ENCODE assay signal across 21 cellular contexts in genomic region chr3:125151916-125152315, GRCh38.
DNase-seq lines count a peak whose midpoint lies in the region; ATAC-seq, FAIRE-seq and TF ChIP-seq lines count a peak whose summit lies in the region.
"Had no signal": no experiment of that assay in that cellular context is flagged by ENCODE, and none has a peak within 500 bp of the region (broad histone marks: within the 10 kb centered on the region; RNA-seq: fewer than 3 reads in every experiment).

No MANE protein-coding gene starts in this region.

- H3K4me2 ChIP-seq in endothelial cell of umbilical vein (ENCODE audit: insufficient read depth, low read length), result no peak overlapping the region

- H3K4me3 ChIP-seq in endothelial cell of umbilical vein (replicated peaks in 1 of 3; ENCODE audit: insufficient read depth in 1 of 3, low read depth in 1 of 3, low read length in 3 of 3), result no peak overlapping the region
- H3K4me3 ChIP-seq: GM12878, psoas muscle, upper lobe of left lung had no signal

- H3K27me3 Mint-ChIP-seq in activated CD8-positive, alpha-beta memory T cell treated with anti-CD3 and anti-CD28 coated beads, Interleukin-2, amount 10 ng/mL, durations not matched to agents 7 days and 5 days, result peaks cover 39% of the 10 kb centered on the region
- H3K27me3 Mint-ChIP-seq: central memory CD8-positive, alpha-beta T cell; naive B cell had no signal

- no TSS peak for BruUV-seq in endothelial cell of umbilical vein (replicated peaks; lab: Mats Ljungman, UMichigan)

- no peaks in the 10 kb centered on the region for H3K79me2 ChIP-seq in endothelial cell of umbilical vein (ENCODE audit: control insufficient read depth, insufficient read depth, low read length)

- no peaks in the 10 kb centered on the region for H3K9me1 ChIP-seq in endothelial cell of umbilical vein (replicated peaks; ENCODE audit: control insufficient read depth, extremely low read depth, insufficient read depth, low read length)

- no peak overlapping the region for H3K9ac ChIP-seq in endothelial cell of umbilical vein (replicated peaks; ENCODE audit: extremely low read depth, insufficient read depth, low read length)

- intact Hi-C loops in endothelial cell of umbilical vein (cut with micrococcal nuclease), result loop anchor here (10.0 kb wide), 2 partner anchors 387 to 433 kb away; no protein-coding TSS in a partner anchor

- H3K27ac Mint-ChIP-seq in activated CD8-positive, alpha-beta memory T cell treated with anti-CD3 and anti-CD28 coated beads, Interleukin-2, amount 10 ng/mL, durations not matched to agents 7 days and 5 days, result no peak overlapping the region
- H3K27ac Mint-ChIP-seq: activated naive CD8-positive, alpha-beta T cell treated with anti-CD3 and anti-CD28 coated beads for 36 hours; naive B cell had no signal

- no peak for TF ChIP-seq POLR2A in endothelial cell of umbilical vein (IDR thresholded peaks at IDR 0.05; ENCODE audit: low read depth, low read length)
- no peak for TF ChIP-seq POLR2A in GM12892 (IDR thresholded peaks at IDR 0.05; ENCODE audit: low read depth, low read length)

- H2AFZ ChIP-seq in endothelial cell of umbilical vein (ENCODE audit: low read depth, low read length), result no peak overlapping the region

- H3K9me3 ChIP-seq in endothelial cell of umbilical vein (replicated peaks; ENCODE audit: control insufficient read depth, insufficient read depth, low read length), result no peaks in the 10 kb centered on the region
- H3K9me3 ChIP-seq: neutrophil, psoas muscle, upper lobe of left lung had no signal

- no peaks in the 10 kb centered on the region for H3K36me3 ChIP-seq in endothelial cell of umbilical vein (ENCODE audit: control insufficient read depth in 2 of 2, extremely low read depth in 1 of 2, insufficient read depth in 2 of 2, low read length in 2 of 2)
- H3K36me3 ChIP-seq: neutrophil, upper lobe of left lung had no signal

- no peaks in the 10 kb centered on the region for H3K9me3 Mint-ChIP-seq in activated CD8-positive, alpha-beta memory T cell treated with anti-CD3 and anti-CD28 coated beads, Interleukin-2, amount 10 ng/mL, durations not matched to agents 7 days and 5 days (ENCODE audit: low read depth)
- H3K9me3 Mint-ChIP-seq: activated naive CD8-positive, alpha-beta T cell treated with anti-CD3 and anti-CD28 coated beads for 36 hours; central memory CD8-positive, alpha-beta T cell; naive B cell had no signal

- no peaks in the 10 kb centered on the region for H3K27me3 ChIP-seq in endothelial cell of umbilical vein (ENCODE audit: control insufficient read depth in 2 of 2, insufficient read depth in 2 of 2, low read length in 2 of 2)
- H3K27me3 ChIP-seq: neutrophil, upper lobe of left lung had no signal

- CTCF ChIA-PET in endothelial cell of umbilical vein (lab: Charles Lee), result no interaction called here
- CTCF ChIA-PET in activated CD8-positive, alpha-beta memory T cell treated with anti-CD3 and anti-CD28 coated beads, Interleukin-2, amount 10 ng/mL, durations not matched to agents 7 days and 5 days (lab: Charles Lee), result no interaction called here

- FAIRE-seq in endothelial cell of umbilical vein (lab: Jason Lieb, UNC), result no peak
- FAIRE-seq in GM12892 (lab: Jason Lieb, UNC), result no peak
- FAIRE-seq: GM12878, H1 had no signal

- ATAC-seq in omental fat pad (ENCODE audit: low FRiP score) (peak; percentile 43), left lobe of liver (no peak)
- ATAC-seq in activated CD8-positive, alpha-beta memory T cell treated with anti-CD3 and anti-CD28 coated beads, Interleukin-2, amount 10 ng/mL, durations not matched to agents 7 days and 5 days, result no peak
- ATAC-seq: GM12878, psoas muscle had no signal

- H3K36me3 Mint-ChIP-seq in activated CD8-positive, alpha-beta memory T cell treated with anti-CD3 and anti-CD28 coated beads, Interleukin-2, amount 10 ng/mL, durations not matched to agents 7 days and 5 days, result no peaks in the 10 kb centered on the region
- H3K36me3 Mint-ChIP-seq: naive B cell had no signal

- H4K20me1 ChIP-seq in endothelial cell of umbilical vein (replicated peaks; ENCODE audit: control insufficient read depth, extremely low read depth, insufficient read depth, low read length), result no peaks in the 10 kb centered on the region

- no peak overlapping the region for H3K27ac ChIP-seq in endothelial cell of umbilical vein (ENCODE audit: insufficient read depth, low read depth, low read length)
- H3K27ac ChIP-seq: HL-60, neutrophil, psoas muscle had no signal

- no peak overlapping the region for H3K4me3 Mint-ChIP-seq in activated CD8-positive, alpha-beta memory T cell treated with anti-CD3 and anti-CD28 coated beads, Interleukin-2, amount 10 ng/mL, durations not matched to agents 7 days and 5 days
- H3K4me3 Mint-ChIP-seq: activated naive CD8-positive, alpha-beta T cell treated with anti-CD3 and anti-CD28 coated beads for 36 hours; central memory CD8-positive, alpha-beta T cell; naive B cell had no signal

- TF ChIP-seq CTCF in endothelial cell of umbilical vein (IDR thresholded peaks at IDR 0.05; ENCODE audit: extremely low read depth in 1 of 2, insufficient read depth in 1 of 2, low read depth in 1 of 2, low read length in 2 of 2) (no peak), omental fat pad (IDR thresholded peaks at IDR 0.05) (no peak)

- peak; percentile 63 for DNase-seq in NCI-H446 treated with DMSO at 0.1 percent for 48 hours (lab: John Stamatoyannopoulos, UW)
- peak; percentile 22 for DNase-seq in endothelial cell of umbilical vein (ENCODE audit: low read depth, low spot score)
- no peak for DNase-seq in omental fat pad (ENCODE audit: low spot score)
- DNase-seq in activated CD8-positive, alpha-beta memory T cell treated with anti-CD3 and anti-CD28 coated beads, Interleukin-2, amount 10 ng/mL, durations not matched to agents 7 days and 5 days, result no peak
- no peak for DNase-seq in left lobe of liver (ENCODE audit: low spot score)
- DNase-seq in iPS-NIHi7 (ENCODE audit: extremely low spot score), result no peak
- no peak for DNase-seq in GM12892 (ENCODE audit: insufficient read length)
- DNase-seq: activated CD4-positive, alpha-beta T cell treated with anti-CD3 and anti-CD28 coated beads for 1 hour; activated effector memory CD4-positive, alpha-beta T cell treated with anti-CD3 and anti-CD28 coated beads, Interleukin-2, amount 50 U/mL, for 16 hours; activated naive CD8-positive, alpha-beta T cell treated with anti-CD3 and anti-CD28 coated beads for 36 hours; Calu3; foreskin melanocyte; left cardiac atrium; naive B cell; psoas muscle; upper lobe of left lung had no signal

- H3K4me1 Mint-ChIP-seq in activated CD8-positive, alpha-beta memory T cell treated with anti-CD3 and anti-CD28 coated beads, Interleukin-2, amount 10 ng/mL, durations not matched to agents 7 days and 5 days, result peaks cover 17% of the 10 kb centered on the region

- POLR2A ChIA-PET in endothelial cell of umbilical vein (lab: Charles Lee), result no interaction called here

- dilution Hi-C loops in endothelial cell of umbilical vein (cut with MboI; ENCODE audit: extremely low pct_ligation_motif_present, low sequenced_read_pairs), result no loop called here

- H3K4me1 ChIP-seq in endothelial cell of umbilical vein (ENCODE audit: control insufficient read depth, extremely low read depth, insufficient read depth, low read length), result peaks cover 7% of the 10 kb centered on the region

TF ChIP-seq in endothelial cell of umbilical vein, 7 proteins besides CTCF, POLR2A, EP300 and RAD21:
- no peak for TF ChIP-seq POLR2AphosphoS5 (IDR thresholded peaks at IDR 0.05; ENCODE audit: insufficient read depth, low read depth, low read length)
- no peak for TF ChIP-seq FOS (IDR thresholded peaks at IDR 0.05; ENCODE audit: borderline replicate concordance, insufficient read depth, low read length)
- no peak for TF ChIP-seq EZH2 (IDR thresholded peaks at IDR 0.05; ENCODE audit: borderline replicate concordance, low read depth, low read length, severe bottlenecking)
- no peak for TF ChIP-seq GATA2 (IDR thresholded peaks at IDR 0.05; ENCODE audit: insufficient read depth, insufficient read length, low read depth, low read length)
- no peak for TF ChIP-seq MAX (IDR thresholded peaks at IDR 0.05; ENCODE audit: insufficient read depth, insufficient read length)
- no peak for TF ChIP-seq JUN (IDR thresholded peaks at IDR 0.05; ENCODE audit: borderline replicate concordance, insufficient read depth, insufficient read length, low read depth)
- no peak for TF ChIP-seq MYC (IDR thresholded peaks at IDR 0.05; ENCODE audit: low read depth, low read length)

Comparison
In these comparisons a context has a peak if more than half of its experiments do, and no peak if none do; other contexts are left out.
1. DNase-seq: peak in NCI-H446 treated with DMSO at 0.1 percent for 48 hours (single experiment) and endothelial cell of umbilical vein (single experiment); none in omental fat pad (single experiment), activated CD8-positive, alpha-beta memory T cell treated with anti-CD3 and anti-CD28 coated beads, Interleukin-2, amount 10 ng/mL, durations not matched to agents 7 days and 5 days (single experiment), left lobe of liver (single experiment), iPS-NIHi7 (single experiment) and GM12892 (single experiment).